1 cellular context compared by ENCODE assay signal in genomic region chr1:222711319-222712252, GRCh38.
TF ChIP-seq lines count a peak whose summit lies in the region.

No MANE protein-coding gene starts in this region.

TF ChIP-seq in HepG2, 621 proteins besides CTCF, POLR2A, EP300 and RAD21 (continues in another document):
- TF ChIP-seq RBM22 (optimal IDR thresholded peaks at IDR 0.05; ENCODE audit: low read length), result no peak
- no peak for TF ChIP-seq TCF7 (IDR thresholded peaks at IDR 0.05; ENCODE audit: low read depth)
- TF ChIP-seq MBNL3 (CRISPR knock-in tag; conservative IDR thresholded peaks at IDR 0.05), result no peak
- no peak for TF ChIP-seq FOXJ3 (CRISPR knock-in tag; IDR thresholded peaks at IDR 0.05; ENCODE audit: borderline replicate concordance)
- no peak for TF ChIP-seq ZNF263 (CRISPR knock-in tag; IDR thresholded peaks at IDR 0.05)
- no peak for TF ChIP-seq ZNF883 (CRISPR knock-in tag; IDR thresholded peaks at IDR 0.05; ENCODE audit: not compliant biosample characterization)
- TF ChIP-seq ZNF574 (CRISPR knock-in tag; IDR thresholded peaks at IDR 0.05), result no peak
- TF ChIP-seq KLF9 (CRISPR knock-in tag; IDR thresholded peaks at IDR 0.05; ENCODE audit: low read depth), result no peak
- TF ChIP-seq ZNF343 (CRISPR knock-in tag; IDR thresholded peaks at IDR 0.05), result no peak
- TF ChIP-seq BCL6 (CRISPR knock-in tag; IDR thresholded peaks at IDR 0.05), result no peak
- peak; percentile 41; the same call in 1 of the 2 replicates for TF ChIP-seq IRF9 (CRISPR knock-in tag; IDR thresholded peaks at IDR 0.05; ENCODE audit: borderline replicate concordance)
- TF ChIP-seq ZNF737 (CRISPR knock-in tag; IDR thresholded peaks at IDR 0.05; ENCODE audit: borderline replicate concordance), result no peak
- TF ChIP-seq ZNF12 (CRISPR knock-in tag; IDR thresholded peaks at IDR 0.05), result no peak
- TF ChIP-seq RFXANK (CRISPR knock-in tag; IDR thresholded peaks at IDR 0.05), result no peak
- TF ChIP-seq HES4 (CRISPR knock-in tag; IDR thresholded peaks at IDR 0.05; ENCODE audit: borderline replicate concordance), result peak; percentile 67; the same call in 1 of the 2 replicates
- peak; percentile 19; the same call in 1 of the 2 replicates for TF ChIP-seq ZNF292 (CRISPR knock-in tag; IDR thresholded peaks at IDR 0.05; ENCODE audit: borderline replicate concordance, low read depth)
- no peak for TF ChIP-seq BRCA1 (CRISPR knock-in tag; IDR thresholded peaks at IDR 0.05)
- TF ChIP-seq SAP130 (CRISPR knock-in tag; IDR thresholded peaks at IDR 0.05; ENCODE audit: low read depth), result peak; percentile 49; the same call in 1 of the 2 replicates
- TF ChIP-seq ZNF672 (CRISPR knock-in tag; IDR thresholded peaks at IDR 0.05), result no peak
- no peak for TF ChIP-seq ZSCAN25 (CRISPR knock-in tag; IDR thresholded peaks at IDR 0.05)
- no peak for TF ChIP-seq ONECUT2 (CRISPR knock-in tag; IDR thresholded peaks at IDR 0.05)
- TF ChIP-seq EZH2 (conservative IDR thresholded peaks at IDR 0.05; ENCODE audit: low read depth, low read length), result no peak
- TF ChIP-seq POGK (CRISPR knock-in tag; conservative IDR thresholded peaks at IDR 0.05), result peak; percentile 68
- no peak for TF ChIP-seq ZNF670 (CRISPR knock-in tag; IDR thresholded peaks at IDR 0.05; ENCODE audit: borderline replicate concordance)
- TF ChIP-seq MIER2 (CRISPR knock-in tag; IDR thresholded peaks at IDR 0.05), result no peak
- 0 out of 2 replicates have a peak, but pooled peaks have one; percentile 19 for TF ChIP-seq SALL2 (CRISPR knock-in tag; IDR thresholded peaks at IDR 0.05)
- TF ChIP-seq ATF2 (CRISPR knock-in tag; IDR thresholded peaks at IDR 0.05), result no peak
- TF ChIP-seq BCL3 (CRISPR knock-in tag; IDR thresholded peaks at IDR 0.05), result no peak
- no peak for TF ChIP-seq ZNF792 (CRISPR knock-in tag; IDR thresholded peaks at IDR 0.05)
- no peak for TF ChIP-seq ZNF660 (CRISPR knock-in tag; IDR thresholded peaks at IDR 0.05; ENCODE audit: borderline replicate concordance, low read depth)
- no peak for TF ChIP-seq ZNF142 (CRISPR knock-in tag; IDR thresholded peaks at IDR 0.05)
- TF ChIP-seq ZNF468 (CRISPR knock-in tag; IDR thresholded peaks at IDR 0.05), result no peak
- no peak for TF ChIP-seq THAP11 (CRISPR knock-in tag; IDR thresholded peaks at IDR 0.05)
- TF ChIP-seq AHDC1 (CRISPR knock-in tag; IDR thresholded peaks at IDR 0.05; ENCODE audit: borderline replicate concordance), result no peak
- TF ChIP-seq TFDP1 (CRISPR knock-in tag; IDR thresholded peaks at IDR 0.05; ENCODE audit: borderline replicate concordance), result no peak
- no peak for TF ChIP-seq ZNF766 (CRISPR knock-in tag; IDR thresholded peaks at IDR 0.05; ENCODE audit: borderline replicate concordance)
- no peak for TF ChIP-seq RXRA (CRISPR knock-in tag; IDR thresholded peaks at IDR 0.05)
- TF ChIP-seq GLI4 (CRISPR knock-in tag; IDR thresholded peaks at IDR 0.05; ENCODE audit: borderline replicate concordance), result no peak
- no peak for TF ChIP-seq ZMAT3 (CRISPR knock-in tag; conservative IDR thresholded peaks at IDR 0.05)
- no peak for TF ChIP-seq ZBTB25 (CRISPR knock-in tag; IDR thresholded peaks at IDR 0.05)
- no peak for TF ChIP-seq ARNTL (CRISPR knock-in tag; IDR thresholded peaks at IDR 0.05)
